In genomic region chr7:25431956-25432355, GRCh38 we compare ENCODE assay signal across 18 cellular contexts.
DNase-seq lines count a peak whose midpoint lies in the region; ATAC-seq and FAIRE-seq lines count a peak whose summit lies in the region.
"Had no signal": no experiment of that assay in that cellular context is flagged by ENCODE, and none has a peak within 500 bp of the region (broad histone marks: within the 10 kb centered on the region; RNA-seq: fewer than 3 reads in every experiment).

No MANE protein-coding gene starts in this region.

- FAIRE-seq in urothelium cell line (lab: Jason Lieb, UNC): peak; percentile 23
- FAIRE-seq: A204.1, D721Med, G401.6, GM12891 had no signal

- no peak for ATAC-seq in GM18519 (IDR thresholded peaks at IDR 0.05; ENCODE audit: low FRiP score, unreplicated experiment)
- ATAC-seq: CD8-positive, alpha-beta T cell had no signal

- DNase-seq in putamen (ENCODE audit: low spot score) (peak; percentile 14), urothelium cell line (ENCODE audit: low spot score) (no peak), midbrain (lab: John Stamatoyannopoulos, UW) (no peak), AG20443 (ENCODE audit: low spot score) (no peak)
- DNase-seq: 8988T; ACHN; AML-193; Caco-2; Calu3; CD4-positive, alpha-beta T cell; CD8-positive, alpha-beta T cell; DMS79 treated with DMSO at 0.1 percent for 48 hours; GF-D8 had no signal
